25 cellular contexts compared by ENCODE assay signal in genomic region chr20:6576721-6577120, GRCh38.
DNase-seq lines count a peak whose midpoint lies in the region; FAIRE-seq and TF ChIP-seq lines count a peak whose summit lies in the region.
"Had no signal": no experiment of that assay in that cellular context is flagged by ENCODE, and none has a peak within 500 bp of the region (broad histone marks: within the 10 kb centered on the region; RNA-seq: fewer than 3 reads in every experiment).

No MANE protein-coding gene starts in this region.

- FAIRE-seq in kidney (lab: Jason Lieb, UNC): no peak
- FAIRE-seq: colon had no signal

- H2AK5ac ChIP-seq in neuronal stem cell (ENCODE audit: low read depth, low read length): no peak overlapping the region

- H3K9ac ChIP-seq in KMS-11: peak overlapping the region; percentile 40; the same call in 1 of the 2 replicates
- no peak overlapping the region for H3K9ac ChIP-seq in neuronal stem cell (ENCODE audit: low read depth, low read length, poor library complexity)
- H3K9ac ChIP-seq in kidney (ENCODE audit: low read length in 2 of 2): no peak overlapping the region
- H3K9ac ChIP-seq in mammary epithelial cell (ENCODE audit: insufficient read depth, low read length): no peak overlapping the region
- H3K9ac ChIP-seq: BLaER1 treated with 17β-estradiol and CSF1 and Interleukin-3, amounts not matched to agents 10 nM and 100 nM had no signal

- no peak overlapping the region for H3K18ac ChIP-seq in neuronal stem cell (ENCODE audit: low read length)

- in situ Hi-C loops in astrocyte of the cerebellum (cut with HindIII; ENCODE audit: low sequenced_read_pairs) (no loop called here), mammary epithelial cell (cut with MboI; ENCODE audit: low sequenced_read_pairs in 2 of 2) (loop anchor here in 1 of 2 donors (25.0 kb wide), 1 partner anchor 314 kb away; no protein-coding TSS in a partner anchor)

- H2BK15ac ChIP-seq in neuronal stem cell (ENCODE audit: low read length): no peak overlapping the region

- H3K4me2 ChIP-seq in KMS-11 (peak overlapping the region; percentile 81), neuronal stem cell (ENCODE audit: insufficient read depth, low read length, poor library complexity, severe bottlenecking) (no peak overlapping the region), mammary epithelial cell (ENCODE audit: insufficient read depth, low read depth, low read length) (no peak overlapping the region)
- H3K4me2 ChIP-seq: BLaER1 treated with 17β-estradiol and CSF1 and Interleukin-3, amounts not matched to agents 10 nM and 100 nM had no signal

- CTCF ChIA-PET in mammary epithelial cell (lab: Charles Lee; ENCODE audit: low non-redundant PET): no interaction called here

- H3K79me2 ChIP-seq in KMS-11 (ENCODE audit: insufficient read depth, low read depth) (no peaks in the 10 kb centered on the region), mammary epithelial cell (ENCODE audit: insufficient read depth, low read length) (no peaks in the 10 kb centered on the region)

- dilution Hi-C loops in mammary epithelial cell (cut with HindIII; ENCODE audit: low sequenced_read_pairs): no loop called here

- H4K8ac ChIP-seq in neuronal stem cell (ENCODE audit: low read depth, low read length): no peak overlapping the region

- H3K27ac ChIP-seq in KMS-11: peak overlapping the region; percentile 89
- H3K27ac ChIP-seq in neuronal stem cell (replicated peaks; ENCODE audit: low read length): peak overlapping the region; percentile 7
- no peak overlapping the region for H3K27ac ChIP-seq in kidney (ENCODE audit: low read depth in 2 of 2, low read length in 2 of 2)
- H3K27ac ChIP-seq in mammary epithelial cell (ENCODE audit: insufficient read depth, low read depth, low read length): no peak overlapping the region
- H3K27ac ChIP-seq: BLaER1 treated with 17β-estradiol and CSF1 and Interleukin-3, amounts not matched to agents 10 nM and 100 nM; body of pancreas; esophagus squamous epithelium; spleen; suprapubic skin had no signal

- no peaks in the 10 kb centered on the region for H3K9me3 ChIP-seq in neuronal stem cell (replicated peaks in 1 of 2; ENCODE audit: control insufficient read depth in 2 of 2, insufficient read depth in 1 of 2, low read depth in 1 of 2, low read length in 2 of 2)
- H3K9me3 ChIP-seq in kidney (ENCODE audit: control insufficient read depth in 1 of 2, low read length in 2 of 2): no peaks in the 10 kb centered on the region
- H3K9me3 ChIP-seq in mammary epithelial cell (replicated peaks; ENCODE audit: insufficient read depth, low read length): no peaks in the 10 kb centered on the region
- H3K9me3 ChIP-seq: body of pancreas, esophagus squamous epithelium, spleen, suprapubic skin had no signal

- no peak overlapping the region for H3K4ac ChIP-seq in neuronal stem cell (ENCODE audit: low read length)

- H3K4me3 ChIP-seq in KMS-11 (IDR thresholded peaks at IDR 0.05; ENCODE audit: insufficient read depth, low read depth, low read length): no peak overlapping the region
- no peak overlapping the region for H3K4me3 ChIP-seq in astrocyte of the cerebellum (ENCODE audit: low read depth, low read length)
- no peak overlapping the region for H3K4me3 ChIP-seq in neuronal stem cell (ENCODE audit: low read length in 2 of 2)
- H3K4me3 ChIP-seq in kidney (ENCODE audit: low read length in 2 of 2): no peak overlapping the region
- H3K4me3 ChIP-seq in mammary epithelial cell (replicated peaks in 1 of 3; ENCODE audit: insufficient read depth in 1 of 3, low read depth in 2 of 3, low read length in 3 of 3): no peak overlapping the region
- H3K4me3 ChIP-seq: BLaER1 treated with 17β-estradiol and CSF1 and Interleukin-3, amounts not matched to agents 10 nM and 100 nM; body of pancreas; esophagus squamous epithelium; spleen; suprapubic skin had no signal

- H3K36me3 ChIP-seq in KMS-11 (ENCODE audit: insufficient read depth): no peaks in the 10 kb centered on the region
- no peaks in the 10 kb centered on the region for H3K36me3 ChIP-seq in neuronal stem cell (replicated peaks in 1 of 2; ENCODE audit: control insufficient read depth in 2 of 2, insufficient read depth in 2 of 2, low read length in 2 of 2)
- no peaks in the 10 kb centered on the region for H3K36me3 ChIP-seq in kidney (ENCODE audit: control insufficient read depth in 1 of 2, insufficient read depth in 2 of 2, low read length in 2 of 2)
- H3K36me3 ChIP-seq in mammary epithelial cell (ENCODE audit: insufficient read depth, low read length): no peaks in the 10 kb centered on the region
- H3K36me3 ChIP-seq: BLaER1 treated with 17β-estradiol and CSF1 and Interleukin-3, amounts not matched to agents 10 nM and 100 nM; esophagus squamous epithelium; spleen; suprapubic skin had no signal

- no peak overlapping the region for H2BK120ac ChIP-seq in neuronal stem cell (ENCODE audit: low read depth, low read length)

- peaks cover 69% of the 10 kb centered on the region for H3K4me1 ChIP-seq in KMS-11 (ENCODE audit: low read depth, poor library complexity, severe bottlenecking)
- H3K4me1 ChIP-seq in neuronal stem cell (ENCODE audit: control insufficient read depth in 2 of 2, insufficient read depth in 1 of 2, low read depth in 1 of 2, low read length in 2 of 2): peaks cover 0 to 5% of the 10 kb centered on the region in 2 donors
- H3K4me1 ChIP-seq in kidney (ENCODE audit: control insufficient read depth in 1 of 2, insufficient read depth in 1 of 2, low read depth in 1 of 2, low read length in 2 of 2): no peaks in the 10 kb centered on the region
- no peaks in the 10 kb centered on the region for H3K4me1 ChIP-seq in mammary epithelial cell (ENCODE audit: insufficient read depth, low read length)
- H3K4me1 ChIP-seq: BLaER1 treated with 17β-estradiol and CSF1 and Interleukin-3, amounts not matched to agents 10 nM and 100 nM; esophagus squamous epithelium; suprapubic skin had no signal

- H2AFZ ChIP-seq in KMS-11 (ENCODE audit: low read depth) (peak overlapping the region; percentile 59), neuronal stem cell (ENCODE audit: low read length) (no peak overlapping the region), mammary epithelial cell (ENCODE audit: low read depth, low read length) (no peak overlapping the region)

- no TSS peak for BruUV-seq in mammary epithelial cell (replicated peaks; lab: Mats Ljungman, UMichigan)

- DNase-seq in astrocyte of the cerebellum (ENCODE audit: low read depth) (peak; percentile 60), fibroblast of peridontal ligament (ENCODE audit: extremely low read depth) (peak; percentile 75), neuronal stem cell (ENCODE audit: low spot score) (no peak), kidney (no peak), islet precursor cell (no peak), mammary epithelial cell (no peak)
- DNase-seq: activated CD4-positive, alpha-beta T cell treated with anti-CD3 and anti-CD28 coated beads, Interleukin-2, amount 50 U/mL, for 1 hour; body of pancreas; COR-L47; effector memory CD8-positive, alpha-beta T cell; esophagus squamous epithelium; GDM1; H9; head of caudate nucleus; Kasumi-1; left cardiac atrium; naive B cell; NCI-H187 treated with DMSO at 0.1 percent for 48 hours; spleen; stimulated activated CD4-positive, alpha-beta T cell treated with anti-CD3 and anti-CD28 coated beads, Interleukin-4, amount 100 ng/mL, for 1 hour; stimulated activated naive B cell treated with anti-CD40 and anti-IgM and Interleukin-4, amounts not matched to agents 10 μg/mL and 1 μg/mL and 100 μg/mL, for 72 hours had no signal

- no peak overlapping the region for H2BK5ac ChIP-seq in neuronal stem cell (ENCODE audit: low read length)

- no peaks in the 10 kb centered on the region for H3K27me3 ChIP-seq in KMS-11 (ENCODE audit: insufficient read depth, low read depth)
- H3K27me3 ChIP-seq in neuronal stem cell (ENCODE audit: control insufficient read depth in 3 of 3, insufficient read depth in 3 of 3, low read depth in 1 of 3, low read length in 3 of 3): no peaks in the 10 kb centered on the region
- no peaks in the 10 kb centered on the region for H3K27me3 ChIP-seq in mammary epithelial cell (ENCODE audit: insufficient read depth, low read length)
- H3K27me3 ChIP-seq: BLaER1 treated with 17β-estradiol and CSF1 and Interleukin-3, amounts not matched to agents 10 nM and 100 nM; body of pancreas; esophagus squamous epithelium; spleen; suprapubic skin had no signal

- H2BK12ac ChIP-seq in neuronal stem cell (ENCODE audit: low read length): no peak overlapping the region

- no peaks in the 10 kb centered on the region for H3K79me1 ChIP-seq in neuronal stem cell (ENCODE audit: low read depth, low read length)

- intact Hi-C loops in kidney (cut with DNase I) (no loop called here), mammary epithelial cell (cut with micrococcal nuclease) (no loop called here)

- H3K14ac ChIP-seq in neuronal stem cell (ENCODE audit: low read length): no peak overlapping the region

- no peak overlapping the region for H3K23ac ChIP-seq in neuronal stem cell (ENCODE audit: low read depth, low read length, poor library complexity)

- TF ChIP-seq CTCF in KMS-11 (conservative IDR thresholded peaks at IDR 0.05; ENCODE audit: low read depth, low read length) (no peak), astrocyte of the cerebellum (IDR thresholded peaks at IDR 0.05; ENCODE audit: low read depth, low read length, missing control alignments) (no peak), kidney (IDR thresholded peaks at IDR 0.05; ENCODE audit: borderline replicate concordance, extremely low read depth, insufficient read depth) (no peak), mammary epithelial cell (conservative IDR thresholded peaks at IDR 0.05 in 1 of 2, IDR thresholded peaks at IDR 0.05 in 1 of 2; ENCODE audit: extremely low read depth in 1 of 2, insufficient read depth in 1 of 2, low read depth in 1 of 2, low read length in 2 of 2) (no peak)

- no CpG with 5 or more reads among the region's 3 CpGs for WGBS in neuronal stem cell (ENCODE audit: extremely low coverage in 2 of 2, insufficient read length in 2 of 2, insufficient replicate concordance in 1 of 2), 2 donors
- WGBS in mammary epithelial cell (ENCODE audit: low coverage, missing lambda C conversion rate): 85% methylated on average over 3 of the region's 3 CpGs

- no peaks in the 10 kb centered on the region for H4K20me1 ChIP-seq in KMS-11 (ENCODE audit: insufficient read depth)
- no peaks in the 10 kb centered on the region for H4K20me1 ChIP-seq in mammary epithelial cell (ENCODE audit: insufficient read depth, low read length)
- H4K20me1 ChIP-seq: BLaER1 treated with 17β-estradiol and CSF1 and Interleukin-3, amounts not matched to agents 10 nM and 100 nM had no signal

- H4K91ac ChIP-seq in neuronal stem cell (ENCODE audit: low read depth, low read length, poor library complexity): no peak overlapping the region

Comparison
In these comparisons a context has a peak if more than half of its experiments do, and no peak if none do; other contexts are left out.
1. H3K27ac ChIP-seq: peak in KMS-11 (single experiment) and neuronal stem cell (single experiment); none in kidney (0 of 2) and mammary epithelial cell (single experiment).
2. DNase-seq: peak in astrocyte of the cerebellum (single experiment) and fibroblast of peridontal ligament (single experiment); none in neuronal stem cell (single experiment), kidney (single experiment), islet precursor cell (single experiment) and mammary epithelial cell (single experiment).